Comparison of ENCODE assay signal across 7 cellular contexts in the genomic region with DNA sequence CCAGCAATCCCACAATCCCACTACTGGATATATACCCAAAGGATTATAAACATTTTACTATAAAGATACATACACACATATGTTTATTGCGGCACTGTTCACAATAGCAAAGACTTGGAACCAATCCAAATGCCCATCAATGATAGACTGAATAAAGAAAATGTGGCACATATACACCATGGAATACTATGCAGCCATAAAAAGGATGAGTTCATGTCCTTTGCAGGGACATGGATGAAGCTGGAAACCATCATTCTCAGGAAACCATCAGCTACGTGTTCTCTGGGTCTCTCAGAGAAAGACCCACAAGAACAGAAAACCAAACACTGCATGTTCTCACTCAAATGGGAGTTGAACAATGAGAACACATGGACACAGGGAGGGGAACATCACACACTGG. TPM values are rescaled to one million over a fixed set of nuclear protein-coding genes. Genes with fewer than 3 reads are reported as not detected.
DNase-seq lines count a peak whose midpoint lies in the region; ATAC-seq, FAIRE-seq and TF ChIP-seq lines count a peak whose summit lies in the region.
"Not testable (repeated sequence)": the region's sequence is repeated elsewhere in the genome, so short reads cannot be mapped to it uniquely, and the experiment has no call there.

No MANE protein-coding gene starts in this region.

- H3K9ac ChIP-seq in astrocyte (ENCODE audit: low read length) = not testable (repeated sequence)

- H3K4me3 ChIP-seq in CD4-positive, alpha-beta memory T cell (ENCODE audit: low read length in 2 of 2); astrocyte (ENCODE audit: insufficient read depth, low read depth, low read length); neutrophil (ENCODE audit: low read depth in 1 of 2, low read length in 1 of 2): not testable (repeated sequence)

- H3K79me2 ChIP-seq in astrocyte (ENCODE audit: insufficient read depth, low read length) = not testable (repeated sequence)

- not testable (repeated sequence) for H3K36me3 ChIP-seq in CD4-positive, alpha-beta memory T cell (ENCODE audit: insufficient read depth, low read length); astrocyte (ENCODE audit: insufficient read depth, low read length); neutrophil

- not testable (repeated sequence) for H3K4me2 ChIP-seq in astrocyte (ENCODE audit: low read length)

- POLR2A ChIA-PET in CD4-positive, alpha-beta memory T cell (lab: Charles Lee; ENCODE audit: partially characterized antibody) = interaction anchor here (3.7 to 8.0 kb wide), 4 partner anchors 10 to 76 kb away, joined by 16 to 118 read pairs (median 46); a partner anchor contains a TSS
- POLR2A ChIA-PET in T-cell (lab: Charles Lee) = not testable (repeated sequence)

- DNase-seq in CD4-positive, alpha-beta memory T cell; T-cell; activated T-helper 1 cell treated with anti-CD3 and anti-CD28 coated beads, Interleukin-12 subunit alpha, Interleukin-12 subunit beta, Interleukin-2, Interleukin-4 antibody, amounts not matched to agents 30 ng/mL and 10 ng/mL and 1 ng/mL, durations not matched to agents 14 hours and 24 hours and 36 hours (ENCODE audit: low spot score); astrocyte (ENCODE audit: low read depth); glutamatergic neuron: not testable (repeated sequence)

- not testable (repeated sequence) for H3K9me3 Mint-ChIP-seq in CD4-positive, alpha-beta memory T cell; IgD-negative memory B cell; T-cell; activated T-helper 1 cell treated with anti-CD3 and anti-CD28 coated beads, Interleukin-12 subunit alpha, Interleukin-12 subunit beta, Interleukin-2, Interleukin-4 antibody, amounts not matched to agents 30 ng/mL and 10 ng/mL and 1 ng/mL, durations not matched to agents 14 hours and 24 hours and 36 hours; astrocyte (ENCODE audit: unreplicated experiment)
- peaks cover 17% of the 10 kb centered on the region for H3K9me3 Mint-ChIP-seq in glutamatergic neuron (ENCODE audit: unreplicated experiment)

- H2AFZ ChIP-seq in astrocyte (ENCODE audit: low read depth, low read length) = not testable (repeated sequence)

- not testable (repeated sequence) for H3K27me3 Mint-ChIP-seq in CD4-positive, alpha-beta memory T cell; IgD-negative memory B cell; T-cell; activated T-helper 1 cell treated with anti-CD3 and anti-CD28 coated beads, Interleukin-12 subunit alpha, Interleukin-12 subunit beta, Interleukin-2, Interleukin-4 antibody, amounts not matched to agents 30 ng/mL and 10 ng/mL and 1 ng/mL, durations not matched to agents 14 hours and 24 hours and 36 hours (ENCODE audit: insufficient read depth); astrocyte (ENCODE audit: low read depth, unreplicated experiment); glutamatergic neuron (ENCODE audit: unreplicated experiment)

- CTCF ChIA-PET in CD4-positive, alpha-beta memory T cell (lab: Charles Lee; ENCODE audit: partially characterized antibody) = interaction anchor here (1.9 kb wide), 1 partner anchor 13 kb away, joined by 5 read pairs; no protein-coding TSS in a partner anchor
- CTCF ChIA-PET in T-cell (lab: Charles Lee) = not testable (repeated sequence)

- H3K4me1 Mint-ChIP-seq in CD4-positive, alpha-beta memory T cell = peaks cover 37 to 54% (median 48%) of the 10 kb centered on the region in 4 donors
- H3K4me1 Mint-ChIP-seq in IgD-negative memory B cell (peaks cover 32 to 41% (median 36%) of the 10 kb centered on the region in 3 donors), T-cell (peaks cover 42 to 52% (median 52%) of the 10 kb centered on the region in 3 donors), astrocyte (ENCODE audit: low read depth, unreplicated experiment) (peaks cover 33% of the 10 kb centered on the region), glutamatergic neuron (ENCODE audit: low read depth, unreplicated experiment) (peaks cover 47% of the 10 kb centered on the region)
- peaks cover 48% of the 10 kb centered on the region for H3K4me1 Mint-ChIP-seq in activated T-helper 1 cell treated with anti-CD3 and anti-CD28 coated beads, Interleukin-12 subunit alpha, Interleukin-12 subunit beta, Interleukin-2, Interleukin-4 antibody, amounts not matched to agents 30 ng/mL and 10 ng/mL and 1 ng/mL, durations not matched to agents 14 hours and 24 hours and 36 hours (ENCODE audit: low read depth)

- peak overlapping the region in 6 of 7 donors; percentile 10 to 99 (median 36) for H3K27ac Mint-ChIP-seq in CD4-positive, alpha-beta memory T cell
- H3K27ac Mint-ChIP-seq in IgD-negative memory B cell = peak overlapping the region in 2 of 3 donors; percentile 18 to 77
- peak overlapping the region; percentile 50 to 86 for H3K27ac Mint-ChIP-seq in T-cell
- H3K27ac Mint-ChIP-seq in activated T-helper 1 cell treated with anti-CD3 and anti-CD28 coated beads, Interleukin-12 subunit alpha, Interleukin-12 subunit beta, Interleukin-2, Interleukin-4 antibody, amounts not matched to agents 30 ng/mL and 10 ng/mL and 1 ng/mL, durations not matched to agents 14 hours and 24 hours and 36 hours; astrocyte (ENCODE audit: unreplicated experiment): not testable (repeated sequence)
- peak overlapping the region; percentile 100 for H3K27ac Mint-ChIP-seq in glutamatergic neuron (ENCODE audit: unreplicated experiment)

- peak overlapping the region in 2 of 8 donors; percentile 11 to 40 for H3K4me3 Mint-ChIP-seq in CD4-positive, alpha-beta memory T cell
- not testable (repeated sequence) for H3K4me3 Mint-ChIP-seq in IgD-negative memory B cell; glutamatergic neuron (ENCODE audit: unreplicated experiment)
- peak overlapping the region in 1 of 3 donors; percentile 79 for H3K4me3 Mint-ChIP-seq in T-cell
- H3K4me3 Mint-ChIP-seq in activated T-helper 1 cell treated with anti-CD3 and anti-CD28 coated beads, Interleukin-12 subunit alpha, Interleukin-12 subunit beta, Interleukin-2, Interleukin-4 antibody, amounts not matched to agents 30 ng/mL and 10 ng/mL and 1 ng/mL, durations not matched to agents 14 hours and 24 hours and 36 hours = peak overlapping the region; percentile 21
- peak overlapping the region; percentile 34 for H3K4me3 Mint-ChIP-seq in astrocyte (ENCODE audit: unreplicated experiment)

- H3K9me3 ChIP-seq in CD4-positive, alpha-beta memory T cell (ENCODE audit: control insufficient read depth in 1 of 2, low read length in 2 of 2); astrocyte (ENCODE audit: insufficient read depth, low read depth, low read length); neutrophil: not testable (repeated sequence)

- H3K27ac ChIP-seq in CD4-positive, alpha-beta memory T cell (ENCODE audit: low read depth, low read length); astrocyte (ENCODE audit: low read depth, low read length): not testable (repeated sequence)
- H3K27ac ChIP-seq in neutrophil = peak overlapping the region; percentile 92

- not testable (repeated sequence) for TF ChIP-seq CTCF in astrocyte (IDR thresholded peaks at IDR 0.05; ENCODE audit: insufficient read depth, low read depth, low read length); glutamatergic neuron (IDR thresholded peaks at IDR 0.05; ENCODE audit: partially characterized antibody, unreplicated experiment); neutrophil (IDR thresholded peaks at IDR 0.05)

- H3K27me3 ChIP-seq in CD4-positive, alpha-beta memory T cell (ENCODE audit: insufficient read depth, low read length); astrocyte (ENCODE audit: insufficient read depth, low read length); neutrophil: not testable (repeated sequence)

- H3K4me1 ChIP-seq in CD4-positive, alpha-beta memory T cell (ENCODE audit: insufficient read depth, low read length) = peaks cover 50% of the 10 kb centered on the region
- peaks cover 30% of the 10 kb centered on the region for H3K4me1 ChIP-seq in astrocyte (ENCODE audit: insufficient read depth, low read length)
- H3K4me1 ChIP-seq in neutrophil (ENCODE audit: control insufficient read depth in 1 of 2, insufficient read depth in 1 of 2, low read depth in 1 of 2, low read length in 1 of 2) = peaks cover 31 to 32% of the 10 kb centered on the region in 2 experiments

- H4K20me1 ChIP-seq in astrocyte (ENCODE audit: insufficient read depth, low read length) = not testable (repeated sequence)

- FAIRE-seq in astrocyte (lab: Jason Lieb, UNC) = not testable (repeated sequence)

- intact Hi-C loops in CD4-positive, alpha-beta memory T cell (cut with micrococcal nuclease) = loop anchor here (2.0 kb wide), 1 partner anchor 103 kb away; a partner anchor contains a TSS
- intact Hi-C loops in activated T-helper 1 cell treated with anti-CD3 and anti-CD28 coated beads, Interleukin-12 subunit alpha, Interleukin-12 subunit beta, Interleukin-2, Interleukin-4 antibody, amounts not matched to agents 30 ng/mL and 10 ng/mL and 1 ng/mL, durations not matched to agents 14 hours and 24 hours and 36 hours (cut with micrococcal nuclease) = loop anchor here (2.0 kb wide), 1 partner anchor 103 kb away; a partner anchor contains a TSS

- ATAC-seq in T-cell (replicated peaks in 1 of 4) = not testable (repeated sequence)

- H3K36me3 Mint-ChIP-seq in CD4-positive, alpha-beta memory T cell; IgD-negative memory B cell; T-cell; activated T-helper 1 cell treated with anti-CD3 and anti-CD28 coated beads, Interleukin-12 subunit alpha, Interleukin-12 subunit beta, Interleukin-2, Interleukin-4 antibody, amounts not matched to agents 30 ng/mL and 10 ng/mL and 1 ng/mL, durations not matched to agents 14 hours and 24 hours and 36 hours (ENCODE audit: low read depth); astrocyte (ENCODE audit: low read depth, unreplicated experiment); glutamatergic neuron (ENCODE audit: unreplicated experiment): not testable (repeated sequence)

RNA-seq across cellular contexts. Expression of a gene that starts 21.4 kb away (rescaled TPM):
- 1,000 to 10,000 TPM; 2,115 to 2,200 TPM for total RNA-seq in CD4-positive, alpha-beta memory T cell
- 1,000 to 10,000 TPM; 2,923 to 3,137 TPM for polyA plus RNA-seq in CD4-positive, alpha-beta memory T cell
- 2,521 TPM for polyA plus RNA-seq in IgD-negative memory B cell
- total RNA-seq in T-cell (1,000 to 10,000 TPM; 1,578 to 2,596 (median 2,172) TPM), astrocyte (327 and 501 TPM in 2 replicates), glutamatergic neuron (ENCODE audit: unreplicated experiment) (60.2 TPM)
- total RNA-seq in activated T-helper 1 cell treated with anti-CD3 and anti-CD28 coated beads, Interleukin-12 subunit alpha, Interleukin-12 subunit beta, Interleukin-2, Interleukin-4 antibody, amounts not matched to agents 30 ng/mL and 10 ng/mL and 1 ng/mL, durations not matched to agents 14 hours and 24 hours and 36 hours = 1,482 and 1,503 TPM in 2 replicates
